21 cellular contexts compared by ENCODE assay signal in the genomic region with DNA sequence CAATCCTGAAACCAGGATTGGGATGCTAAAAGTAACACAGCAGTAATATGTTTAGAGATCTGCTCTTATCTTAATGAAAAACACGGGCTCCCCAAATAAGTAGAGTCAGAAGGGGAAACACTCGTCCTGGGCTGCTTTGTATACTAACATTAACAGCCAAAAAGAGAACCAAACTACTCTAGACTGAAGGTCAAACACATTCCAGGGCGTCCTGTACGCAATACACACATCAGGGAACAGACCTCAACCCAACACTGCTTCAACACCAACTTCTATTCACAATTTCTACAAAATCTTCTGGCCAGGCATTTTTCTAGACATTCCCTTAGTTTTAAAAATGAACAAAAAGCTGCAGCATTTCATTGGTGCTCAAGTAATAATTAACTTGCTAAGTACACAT. TPM values are rescaled to one million over a fixed set of nuclear protein-coding genes. Genes with fewer than 3 reads are reported as not detected.
DNase-seq lines count a peak whose midpoint lies in the region; ATAC-seq, FAIRE-seq and TF ChIP-seq lines count a peak whose summit lies in the region.
"Had no signal": no experiment of that assay in that cellular context is flagged by ENCODE, and none has a peak within 500 bp of the region (broad histone marks: within the 10 kb centered on the region; RNA-seq: fewer than 3 reads in every experiment).

No MANE protein-coding gene starts in this region.

- no peak overlapping the region for H3K4me3 ChIP-seq in GM23248
- no peak overlapping the region for H3K4me3 ChIP-seq in astrocyte (ENCODE audit: insufficient read depth, low read depth, low read length)
- H3K4me3 ChIP-seq: lung, MG63, PC-9 had no signal

- WGBS in GM23248 (ENCODE audit: low coverage in 1 of 2, low lambda C conversion rate in 2 of 2, missing lambda C conversion rate in 2 of 2), 2 experiments = 66 to 72% methylated on average over 4 of the region's 4 CpGs

- no peaks in the 10 kb centered on the region for H3K9me2 ChIP-seq in GM23248 (ENCODE audit: insufficient read depth)

- H3K27me3 Mint-ChIP-seq in astrocyte (ENCODE audit: low read depth, unreplicated experiment) = no peaks in the 10 kb centered on the region
- H3K27me3 Mint-ChIP-seq in activated CD4-positive, alpha-beta T cell treated with anti-CD3 and anti-CD28 coated beads for 36 hours = no peaks in the 10 kb centered on the region
- H3K27me3 Mint-ChIP-seq: CD8-positive, alpha-beta memory T cell; dendritic cell treated with granulocyte-macrophage colony-stimulating factor and Interleukin-4, amounts not matched to agents 40 ng/mL and 50 ng/mL, for 4 days; naive thymus-derived CD8-positive, alpha-beta T cell had no signal

- FAIRE-seq in astrocyte (lab: Jason Lieb, UNC) = no peak
- FAIRE-seq: GM18507 had no signal

- H3K9ac ChIP-seq in GM23248 = peak overlapping the region; percentile 84
- peak overlapping the region; percentile 73 for H3K9ac ChIP-seq in astrocyte (ENCODE audit: low read length)

- H2AFZ ChIP-seq in GM23248 (no peak overlapping the region), astrocyte (ENCODE audit: low read depth, low read length) (no peak overlapping the region)
- H2AFZ ChIP-seq: PC-9 had no signal

- H3K36me3 Mint-ChIP-seq in astrocyte (ENCODE audit: low read depth, unreplicated experiment) = peaks cover 44% of the 10 kb centered on the region
- no peaks in the 10 kb centered on the region for H3K36me3 Mint-ChIP-seq in activated CD4-positive, alpha-beta T cell treated with anti-CD3 and anti-CD28 coated beads for 36 hours (ENCODE audit: low read depth)
- H3K36me3 Mint-ChIP-seq: naive thymus-derived CD8-positive, alpha-beta T cell had no signal

- H3K9me3 Mint-ChIP-seq in astrocyte (ENCODE audit: unreplicated experiment) = no peaks in the 10 kb centered on the region
- H3K9me3 Mint-ChIP-seq in activated CD4-positive, alpha-beta T cell treated with anti-CD3 and anti-CD28 coated beads for 36 hours (ENCODE audit: low read depth) = peaks cover 2% of the 10 kb centered on the region

- H3K27ac ChIP-seq in GM23248 (peak overlapping the region; percentile 95), astrocyte (ENCODE audit: low read depth, low read length) (peak overlapping the region; percentile 81), layer of hippocampus (ENCODE audit: low read depth, low read length) (peak overlapping the region; percentile 69)
- H3K27ac ChIP-seq: PC-9 had no signal

- no peak for ATAC-seq in activated CD4-positive, alpha-beta T cell treated with anti-CD3 and anti-CD28 coated beads for 36 hours
- ATAC-seq: naive thymus-derived CD8-positive, alpha-beta T cell had no signal

- peaks cover 32% of the 10 kb centered on the region for H3F3A ChIP-seq in GM23248 (ENCODE audit: insufficient read depth)

- peaks cover 25% of the 10 kb centered on the region for H3K4me1 ChIP-seq in GM23248 (ENCODE audit: insufficient read depth)
- H3K4me1 ChIP-seq in astrocyte (ENCODE audit: insufficient read depth, low read length) = peaks cover 19% of the 10 kb centered on the region

- H3K27ac Mint-ChIP-seq in astrocyte (ENCODE audit: unreplicated experiment) = no peak overlapping the region
- no peak overlapping the region for H3K27ac Mint-ChIP-seq in activated CD4-positive, alpha-beta T cell treated with anti-CD3 and anti-CD28 coated beads for 36 hours
- H3K27ac Mint-ChIP-seq: CD8-positive, alpha-beta memory T cell; dendritic cell treated with granulocyte-macrophage colony-stimulating factor and Interleukin-4, amounts not matched to agents 40 ng/mL and 50 ng/mL, for 4 days had no signal

- intact Hi-C loops in activated CD4-positive, alpha-beta T cell treated with anti-CD3 and anti-CD28 coated beads for 36 hours (cut with DNase I, micrococcal nuclease) = no loop called here

- peaks cover 58% of the 10 kb centered on the region for H3K4me1 Mint-ChIP-seq in astrocyte (ENCODE audit: low read depth, unreplicated experiment)
- H3K4me1 Mint-ChIP-seq in activated CD4-positive, alpha-beta T cell treated with anti-CD3 and anti-CD28 coated beads for 36 hours = no peaks in the 10 kb centered on the region
- H3K4me1 Mint-ChIP-seq: CD8-positive, alpha-beta memory T cell; naive thymus-derived CD8-positive, alpha-beta T cell had no signal

- no peaks in the 10 kb centered on the region for H3K9me3 ChIP-seq in GM23248 (ENCODE audit: low read depth)
- no peaks in the 10 kb centered on the region for H3K9me3 ChIP-seq in astrocyte (ENCODE audit: insufficient read depth, low read depth, low read length)
- H3K9me3 ChIP-seq: MG63 had no signal

- peak overlapping the region; percentile 76 for H3K4me2 ChIP-seq in GM23248 (ENCODE audit: unreplicated experiment)
- peak overlapping the region; percentile 74 for H3K4me2 ChIP-seq in astrocyte (ENCODE audit: low read length)
- H3K4me2 ChIP-seq: PC-9 had no signal

- no peaks in the 10 kb centered on the region for H3K27me3 ChIP-seq in GM23248 (replicated peaks; ENCODE audit: insufficient read depth)
- H3K27me3 ChIP-seq in astrocyte (ENCODE audit: insufficient read depth, low read length) = no peaks in the 10 kb centered on the region
- no peaks in the 10 kb centered on the region for H3K27me3 ChIP-seq in layer of hippocampus (ENCODE audit: control insufficient read depth, insufficient read depth, low read length)
- H3K27me3 ChIP-seq: MG63 had no signal

- no peaks in the 10 kb centered on the region for H4K20me1 ChIP-seq in GM23248 (ENCODE audit: insufficient read depth)
- H4K20me1 ChIP-seq in astrocyte (ENCODE audit: insufficient read depth, low read length) = peaks cover 98% of the 10 kb centered on the region

- no peak for TF ChIP-seq CTCF in astrocyte (IDR thresholded peaks at IDR 0.05; ENCODE audit: insufficient read depth, low read depth, low read length)

- no peak overlapping the region for H3K4me3 Mint-ChIP-seq in astrocyte (ENCODE audit: unreplicated experiment)
- no peak overlapping the region for H3K4me3 Mint-ChIP-seq in activated CD4-positive, alpha-beta T cell treated with anti-CD3 and anti-CD28 coated beads for 36 hours
- H3K4me3 Mint-ChIP-seq: CD8-positive, alpha-beta memory T cell; dendritic cell treated with granulocyte-macrophage colony-stimulating factor and Interleukin-4, amounts not matched to agents 40 ng/mL and 50 ng/mL, for 4 days; naive thymus-derived CD8-positive, alpha-beta T cell had no signal

- in situ Hi-C loops in GM23248 (cut with MboI) = loop anchor here (25.0 kb wide), 1 partner anchor 885 kb away; no protein-coding TSS in a partner anchor

- H3K79me2 ChIP-seq in GM23248 (ENCODE audit: insufficient read depth) = peaks cover 100% of the 10 kb centered on the region
- H3K79me2 ChIP-seq in astrocyte (ENCODE audit: insufficient read depth, low read length) = peaks cover 100% of the 10 kb centered on the region

- H3K36me3 ChIP-seq in GM23248 (ENCODE audit: low read depth) = peaks cover 20% of the 10 kb centered on the region
- H3K36me3 ChIP-seq in astrocyte (ENCODE audit: insufficient read depth, low read length) = peaks cover 22% of the 10 kb centered on the region
- H3K36me3 ChIP-seq: MG63 had no signal

- POLR2A ChIA-PET in activated CD4-positive, alpha-beta T cell treated with anti-CD3 and anti-CD28 coated beads for 36 hours (lab: Charles Lee) = no interaction called here

- DNase-seq in GM23248 = no peak
- no peak for DNase-seq in astrocyte (ENCODE audit: low read depth)
- DNase-seq in renal cortical epithelial cell (ENCODE audit: low read depth) = peak; percentile 39
- DNase-seq in KG1 (lab: John Stamatoyannopoulos, UW) = no peak
- no peak for DNase-seq in pons (ENCODE audit: low spot score)
- no peak for DNase-seq in SKM-1 treated with dmso at 0.1 percent for 144 hours (lab: John Stamatoyannopoulos, UW; ENCODE audit: unreplicated experiment)
- DNase-seq in activated CD4-positive, alpha-beta T cell treated with anti-CD3 and anti-CD28 coated beads for 36 hours = no peak
- DNase-seq: activated CD4-positive, alpha-beta T cell treated with anti-CD3 and anti-CD28 coated beads for 4 hours; activated effector memory CD4-positive, alpha-beta T cell treated with Interleukin-2 at 50 U/mL for 16 hours; anterior cingulate cortex; CD8-positive, alpha-beta memory T cell; MG63; naive thymus-derived CD8-positive, alpha-beta T cell; NCI-H1694; NCI-H226; PC-9; stimulated activated CD4-positive, alpha-beta T cell treated with anti-CD3 and anti-CD28 coated beads, Interleukin-2, amount 100 ng/mL, for 24 hours had no signal

- CTCF ChIA-PET in activated CD4-positive, alpha-beta T cell treated with anti-CD3 and anti-CD28 coated beads for 36 hours (lab: Charles Lee) = no interaction called here

RNA-seq across cellular contexts. Expression of a gene that starts 21.4 kb away (rescaled TPM):
- total RNA-seq in GM23248 (2014; rRNA removed; shearing (Covaris generic)) = 250 and 261 TPM in 2 replicates
- 53.3 and 54.0 TPM in 2 replicates for polyA plus RNA-seq in GM23248 (2016; fragmentation: Nextera tagmentation; extraction: Ambion mirVana)
- 590 and 591 TPM in 2 replicates for total RNA-seq in astrocyte
- total RNA-seq in renal cortical epithelial cell = 251 and 594 TPM in 2 replicates
- total RNA-seq in activated CD4-positive, alpha-beta T cell treated with anti-CD3 and anti-CD28 coated beads for 36 hours = under 1 TPM; 0.02 to 0.05 TPM
- total RNA-seq: CD8-positive, alpha-beta memory T cell; naive thymus-derived CD8-positive, alpha-beta T cell had no signal
- polyA plus RNA-seq: CD8-positive, alpha-beta memory T cell; naive thymus-derived CD8-positive, alpha-beta T cell had no signal

Comparison
In these comparisons a context has a peak if more than half of its experiments do, and no peak if none do; other contexts are left out.
1. RNA of a gene that starts 21.4 kb away (total RNA-seq): 251 to 594 TPM in renal cortical epithelial cell, 590 to 591 TPM in astrocyte and 250 to 261 TPM in GM23248; 0.02 to 0.05 TPM in activated CD4-positive, alpha-beta T cell treated with anti-CD3 and anti-CD28 coated beads for 36 hours; every median in the first group is over 100 times any median in the second.
2. Peak in every context shown above with its lines, with median percentiles within 50 percentile points of each other: H3K27ac ChIP-seq.